16 cellular contexts compared by ENCODE assay signal in genomic region chr2:159658887-159659437, GRCh38. TPM values are rescaled to one million over a fixed set of nuclear protein-coding genes. Genes with fewer than 3 reads are reported as not detected.
DNase-seq lines count a peak whose midpoint lies in the region; TF ChIP-seq lines count a peak whose summit lies in the region.
"Had no signal": no experiment of that assay in that cellular context is flagged by ENCODE, and none has a peak within 500 bp of the region (broad histone marks: within the 10 kb centered on the region; RNA-seq: fewer than 3 reads in every experiment).

No MANE protein-coding gene starts in this region.

- peak overlapping the region in 1 of 2 donors; percentile 48 for H3K27ac ChIP-seq in ovary
- H3K27ac ChIP-seq: SJSA1 had no signal

- H3K27ac Mint-ChIP-seq in CD14-positive monocyte: peak overlapping the region in 4 of 7 donors; percentile 14 to 43 (median 36)
- H3K27ac Mint-ChIP-seq: activated naive CD8-positive, alpha-beta T cell; type B pancreatic cell had no signal

- H3K9me3 Mint-ChIP-seq in CD14-positive monocyte: peaks cover 6 to 21% (median 15%) of the 10 kb centered on the region in 7 donors
- H3K9me3 Mint-ChIP-seq: type B pancreatic cell had no signal

- H3K27me3 Mint-ChIP-seq in CD14-positive monocyte (ENCODE audit: low read depth in 3 of 3): peaks cover 0 to 2% (median 0%) of the 10 kb centered on the region in 3 donors
- H3K27me3 Mint-ChIP-seq: activated naive CD8-positive, alpha-beta T cell; type B pancreatic cell had no signal

- no peaks in the 10 kb centered on the region for H3K9me3 ChIP-seq in ovary
- H3K9me3 ChIP-seq: SJSA1 had no signal

- 39 to 42% (median 41%) methylated on average over 5 of the region's 5 CpGs for WGBS in ovary, 3 donors

- intact Hi-C loops in CD14-positive monocyte (cut with micrococcal nuclease): no loop called here
- intact Hi-C loops in ovary (cut with DNase I): no loop called here

- TF ChIP-seq CTCF in CD14-positive monocyte (IDR thresholded peaks at IDR 0.05): no peak
- TF ChIP-seq CTCF in fibroblast of mammary gland (conservative IDR thresholded peaks at IDR 0.05; ENCODE audit: control insufficient read depth, insufficient read depth, low read depth, low read length): no peak
- no peak for TF ChIP-seq CTCF in ovary (IDR thresholded peaks at IDR 0.05)

- no peak for TF ChIP-seq POLR2A in ovary (IDR thresholded peaks at IDR 0.05)

- H3K4me3 ChIP-seq in fibroblast of mammary gland (ENCODE audit: control insufficient read depth, low read depth, low read length): no peak overlapping the region
- no peak overlapping the region for H3K4me3 ChIP-seq in ovary
- H3K4me3 ChIP-seq: SJSA1 had no signal

- H3K4me1 ChIP-seq in ovary (ENCODE audit: insufficient read depth): peaks cover 2% of the 10 kb centered on the region
- H3K4me1 ChIP-seq: SJSA1 had no signal

- H3K4me3 Mint-ChIP-seq in CD14-positive monocyte: peak overlapping the region in 1 of 2 donors; percentile 11
- H3K4me3 Mint-ChIP-seq: activated naive CD8-positive, alpha-beta T cell; type B pancreatic cell had no signal

- H3K36me3 Mint-ChIP-seq in CD14-positive monocyte: peaks cover 0 to 4% of the 10 kb centered on the region in 2 donors
- H3K36me3 Mint-ChIP-seq: type B pancreatic cell had no signal

- DNase-seq in CD14-positive monocyte (ENCODE audit: low spot score) (no peak), NOMO-1 (lab: John Stamatoyannopoulos, UW; ENCODE audit: unreplicated experiment in 2 of 2) (peak; percentile 55 to 59), fibroblast of mammary gland (ENCODE audit: low read depth) (peak; percentile 65), ovary (peak; percentile 44 to 79 (median 68)), HuH-7 (ENCODE audit: low spot score) (no peak), RKO (ENCODE audit: low spot score) (no peak), glomerular visceral epithelial cell (ENCODE audit: extremely low spot score) (no peak), NCI-H1694 treated with DMSO at 0.1 percent for 48 hours (lab: John Stamatoyannopoulos, UW) (no peak)
- DNase-seq: activated CD4-positive, alpha-beta T cell treated with anti-CD3 and anti-CD28 coated beads for 48 hours; activated T-cell treated with anti-CD3 and anti-CD28 coated beads, Interleukin-2, amount 50 U/mL, for 1 hour; kidney; NCI-H2081; stimulated activated CD4-positive, alpha-beta T cell treated with anti-CD3 and anti-CD28 coated beads, Interleukin-4, amount 100 ng/mL, for 1 hour had no signal

- TF ChIP-seq EP300 in ovary (IDR thresholded peaks at IDR 0.05): no peak

- no peaks in the 10 kb centered on the region for H3K27me3 ChIP-seq in ovary
- H3K27me3 ChIP-seq: SJSA1 had no signal

- H3K4me1 Mint-ChIP-seq in CD14-positive monocyte: peaks cover 30% of the 10 kb centered on the region

- H3K36me3 ChIP-seq in ovary: no peaks in the 10 kb centered on the region
- H3K36me3 ChIP-seq: SJSA1 had no signal

RNA-seq across cellular contexts. Expression of gene BAZ2B, which starts 42.6 kb away (rescaled TPM):
- 10 to 100 TPM; 12.9 to 34.2 TPM for polyA plus RNA-seq in CD14-positive monocyte
- 100 to 1,000 TPM in 4 of 7 donors, 10 to 100 TPM in 3; 86.2 to 131 (median 107) TPM for total RNA-seq in ovary
- 10 to 100 TPM; 31.8 to 43.3 TPM for polyA plus RNA-seq in ovary

RNA-seq across cellular contexts. Expression of gene MARCHF7, which starts 53.3 kb away (rescaled TPM):
- polyA plus RNA-seq in CD14-positive monocyte (100 to 1,000 TPM; 102 to 124 TPM), ovary (10 to 100 TPM; 42.7 to 47.6 TPM)
- 10 to 100 TPM; 68.1 to 89.0 (median 84.2) TPM for total RNA-seq in ovary

Comparison
In these comparisons a context has a peak if more than half of its experiments do, and no peak if none do; other contexts are left out.
1. DNase-seq: peak in NOMO-1 (2 of 2), fibroblast of mammary gland (single experiment) and ovary (5 of 5); none in CD14-positive monocyte (single experiment), HuH-7 (single experiment), RKO (single experiment), glomerular visceral epithelial cell (single experiment) and NCI-H1694 treated with DMSO at 0.1 percent for 48 hours (single experiment).